Comparison of ENCODE assay signal across 35 cellular contexts in genomic region chr17:79180358-79181005, GRCh38.
"Had no signal": no experiment of that assay in that cellular context is flagged by ENCODE, and none has a peak within 500 bp of the region (broad histone marks: within the 10 kb centered on the region; RNA-seq: fewer than 3 reads in every experiment).

No MANE protein-coding gene starts in this region.

- H3K4me1 Mint-ChIP-seq: activated T-helper 17 cell treated with anti-CD3 and anti-CD28 coated beads, Interleukin-2, amount 50 U/mL, for 72 hours had no signal

- H3K9me3 Mint-ChIP-seq: activated CD4-positive, alpha-beta memory T cell treated with anti-CD3 and anti-CD28 coated beads for 36 hours; activated CD8-positive, alpha-beta T cell treated with anti-CD3 and anti-CD28 coated beads for 36 hours; activated naive CD4-positive, alpha-beta T cell treated with anti-CD3 and anti-CD28 coated beads for 36 hours; activated naive CD4-positive, alpha-beta T cell treated with anti-CD3 and anti-CD28 coated beads, Interleukin-2, amount 50 U/mL, for 72 hours; activated naive CD8-positive, alpha-beta T cell treated with anti-CD3 and anti-CD28 coated beads for 36 hours; activated T-cell treated with anti-CD3 and anti-CD28 coated beads, Interleukin-2, amount 50 U/mL, for 4 hours; activated T-cell treated with anti-CD3 and anti-CD28 coated beads, Interleukin-2, amount 50 U/mL, for 72 hours; activated T-helper 1 cell treated with anti-CD3 and anti-CD28 coated beads, Interleukin-12 subunit alpha, Interleukin-12 subunit beta, Interleukin-2, Interleukin-4 antibody, amounts not matched to agents 30 ng/mL and 10 ng/mL and 1 ng/mL, durations not matched to agents 14 hours and 24 hours and 36 hours; activated T-helper 17 cell treated with anti-CD3 and anti-CD28 coated beads, Interleukin-2, amount 50 U/mL, for 72 hours; T-helper 1 cell treated with Interleukin-12 subunit alpha and Interleukin-12 subunit beta and Interleukin-4 antibody, amounts not matched to agents 30 μg/mL and 1 μg/mL, for 36 hours; T-helper 2 cell treated with Interferon-gamma antibody and Interleukin-4, amounts not matched to agents 5 μg/mL and 100 μg/mL, for 36 hours had no signal

- H3K36me3 ChIP-seq: adrenal gland, brain microvascular endothelial cell, breast epithelium had no signal

- DNase-seq: activated CD4-positive, alpha-beta memory T cell treated with anti-CD3 and anti-CD28 coated beads for 36 hours; activated CD4-positive, alpha-beta T cell treated with anti-CD3 and anti-CD28 coated beads for 1 hour; activated CD4-positive, alpha-beta T cell treated with anti-CD3 and anti-CD28 coated beads for 36 hours; activated CD4-positive, alpha-beta T cell treated with anti-CD3 and anti-CD28 coated beads for 48 hours; activated CD4-positive, alpha-beta T cell treated with anti-CD3 and anti-CD28 coated beads, Interleukin-2, amount 50 U/mL, for 1 hour; activated CD4-positive, alpha-beta T cell treated with anti-CD3 and anti-CD28 coated beads, Interleukin-2, amount 50 U/mL, for 4 hours; activated CD4-positive, CD25-positive, alpha-beta regulatory T cell; activated CD8-positive, alpha-beta memory T cell treated with anti-CD3 and anti-CD28 coated beads, Interleukin-2, amount 50 U/mL, for 4 hours; activated CD8-positive, alpha-beta T cell treated with anti-CD3 and anti-CD28 coated beads for 36 hours; activated effector memory CD4-positive, alpha-beta T cell treated with anti-CD3 and anti-CD28 coated beads, Interleukin-2, amount 50 U/mL, for 16 hours; activated gamma-delta T cell treated with Interleukin-2 at 50 U/mL for 16 hours; activated naive CD4-positive, alpha-beta T cell; activated naive CD4-positive, alpha-beta T cell treated with anti-CD3 and anti-CD28 coated beads for 36 hours; activated naive CD4-positive, alpha-beta T cell treated with anti-CD3 and anti-CD28 coated beads, Interleukin-2, amount 50 U/mL, for 16 hours; activated naive CD8-positive, alpha-beta T cell treated with anti-CD3 and anti-CD28 coated beads for 36 hours; activated T-cell treated with anti-CD3 and anti-CD28 coated beads for 4 hours; activated T-cell treated with anti-CD3 and anti-CD28 coated beads, Interleukin-2, amount 50 U/mL, for 1 hour; activated T-cell treated with anti-CD3 and anti-CD28 coated beads, Interleukin-2, amount 50 U/mL, for 4 hours; activated T-cell treated with anti-CD3 and anti-CD28 coated beads, Interleukin-2, amount 50 U/mL, for 72 hours; adrenal gland; amniotic stem cell; aorta; body of pancreas; brain microvascular endothelial cell; central memory CD4-positive, alpha-beta T cell; T-helper 1 cell; T-helper 2 cell; T-helper 9 cell had no signal

- H3K4me3 Mint-ChIP-seq: activated CD4-positive, alpha-beta memory T cell treated with anti-CD3 and anti-CD28 coated beads for 36 hours; activated CD4-positive, alpha-beta T cell treated with anti-CD3 and anti-CD28 coated beads for 36 hours; activated CD8-positive, alpha-beta T cell treated with anti-CD3 and anti-CD28 coated beads for 36 hours; activated naive CD4-positive, alpha-beta T cell treated with anti-CD3 and anti-CD28 coated beads for 36 hours; activated naive CD8-positive, alpha-beta T cell treated with anti-CD3 and anti-CD28 coated beads for 36 hours; activated T-cell treated with anti-CD3 and anti-CD28 coated beads, Interleukin-2, amount 50 U/mL, for 4 hours; activated T-cell treated with anti-CD3 and anti-CD28 coated beads, Interleukin-2, amount 50 U/mL, for 72 hours; activated T-helper 1 cell treated with anti-CD3 and anti-CD28 coated beads, Interleukin-12 subunit alpha, Interleukin-12 subunit beta, Interleukin-2, Interleukin-4 antibody, amounts not matched to agents 30 ng/mL and 10 ng/mL and 1 ng/mL, durations not matched to agents 14 hours and 24 hours and 36 hours; activated T-helper 17 cell treated with anti-CD3 and anti-CD28 coated beads, Interleukin-2, amount 50 U/mL, for 72 hours; T-helper 1 cell treated with Interleukin-12 subunit alpha and Interleukin-12 subunit beta and Interleukin-4 antibody, amounts not matched to agents 30 μg/mL and 1 μg/mL, for 36 hours; T-helper 2 cell treated with Interferon-gamma antibody and Interleukin-4, amounts not matched to agents 5 μg/mL and 100 μg/mL, for 36 hours had no signal

- ATAC-seq: activated CD4-positive, alpha-beta T cell treated with anti-CD3 and anti-CD28 coated beads for 36 hours; activated CD4-positive, CD25-positive, alpha-beta regulatory T cell treated with anti-CD3 and anti-CD28 coated beads, Interleukin-2, amount 50 U/mL, for 24 hours; activated CD8-positive, alpha-beta T cell treated with anti-CD3 and anti-CD28 coated beads for 36 hours; activated naive CD4-positive, alpha-beta T cell treated with anti-CD3 and anti-CD28 coated beads, Interleukin-2, amount 50 U/mL, for 72 hours; activated T-cell treated with anti-CD3 and anti-CD28 coated beads, Interleukin-2, amount 50 U/mL, for 4 hours; activated T-cell treated with anti-CD3 and anti-CD28 coated beads, Interleukin-2, amount 50 U/mL, for 72 hours; activated T-helper 17 cell treated with anti-CD3 and anti-CD28 coated beads, Interleukin-2, amount 50 U/mL, for 72 hours; body of pancreas had no signal

- H3K27me3 ChIP-seq: body of pancreas had no signal

- H3K27ac Mint-ChIP-seq: activated CD4-positive, alpha-beta memory T cell treated with anti-CD3 and anti-CD28 coated beads for 36 hours; activated CD4-positive, alpha-beta T cell treated with anti-CD3 and anti-CD28 coated beads for 36 hours; activated CD8-positive, alpha-beta T cell treated with anti-CD3 and anti-CD28 coated beads for 36 hours; activated naive CD4-positive, alpha-beta T cell treated with anti-CD3 and anti-CD28 coated beads for 36 hours; activated naive CD4-positive, alpha-beta T cell treated with anti-CD3 and anti-CD28 coated beads, Interleukin-2, amount 50 U/mL, for 72 hours; activated naive CD8-positive, alpha-beta T cell treated with anti-CD3 and anti-CD28 coated beads for 36 hours; activated T-cell treated with anti-CD3 and anti-CD28 coated beads, Interleukin-2, amount 50 U/mL, for 72 hours; activated T-helper 1 cell treated with anti-CD3 and anti-CD28 coated beads, Interleukin-12 subunit alpha, Interleukin-12 subunit beta, Interleukin-2, Interleukin-4 antibody, amounts not matched to agents 30 ng/mL and 10 ng/mL and 1 ng/mL, durations not matched to agents 14 hours and 24 hours and 36 hours; activated T-helper 17 cell treated with anti-CD3 and anti-CD28 coated beads, Interleukin-2, amount 50 U/mL, for 72 hours; T-helper 1 cell treated with Interleukin-12 subunit alpha and Interleukin-12 subunit beta and Interleukin-4 antibody, amounts not matched to agents 30 μg/mL and 1 μg/mL, for 36 hours; T-helper 2 cell treated with Interferon-gamma antibody and Interleukin-4, amounts not matched to agents 5 μg/mL and 100 μg/mL, for 36 hours had no signal

- H3K36me3 Mint-ChIP-seq: activated CD4-positive, alpha-beta memory T cell treated with anti-CD3 and anti-CD28 coated beads for 36 hours; activated naive CD4-positive, alpha-beta T cell treated with anti-CD3 and anti-CD28 coated beads, Interleukin-2, amount 50 U/mL, for 72 hours; activated naive CD8-positive, alpha-beta T cell treated with anti-CD3 and anti-CD28 coated beads for 36 hours had no signal

- H3K4me3 ChIP-seq: adrenal gland, body of pancreas, breast epithelium had no signal
